In genomic region chr20:10739134-10739533, GRCh38 we compare ENCODE assay signal across 18 cellular contexts.
DNase-seq lines count a peak whose midpoint lies in the region; ATAC-seq and TF ChIP-seq lines count a peak whose summit lies in the region.
"Had no signal": no experiment of that assay in that cellular context is flagged by ENCODE, and none has a peak within 500 bp of the region (broad histone marks: within the 10 kb centered on the region; RNA-seq: fewer than 3 reads in every experiment).

No MANE protein-coding gene starts in this region.

- peaks cover 28% of the 10 kb centered on the region for H3K4me1 ChIP-seq in left ventricle myocardium inferior
- peaks cover 0 to 9% (median 7%) of the 10 kb centered on the region in 4 donors for H3K4me1 ChIP-seq in esophagus muscularis mucosa
- peaks cover 24% of the 10 kb centered on the region for H3K4me1 ChIP-seq in vagina

- H3K27ac ChIP-seq in left ventricle myocardium inferior (replicated peaks) (peak overlapping the region; percentile 80), esophagus muscularis mucosa (replicated peaks in 1 of 4) (peak overlapping the region; percentile 2 to 16 (median 6)), vagina (peak overlapping the region; percentile 21)

- peak overlapping the region; percentile 93 for H3K27ac Mint-ChIP-seq in nephron progenitor cell
- H3K27ac Mint-ChIP-seq: activated naive CD8-positive, alpha-beta T cell treated with anti-CD3 and anti-CD28 coated beads, Interleukin-2, amount 10 ng/mL, durations not matched to agents 7 days and 5 days; CD8-positive, alpha-beta memory T cell; naive thymus-derived CD4-positive, alpha-beta T cell; stimulated activated naive B cell treated with anti-CD40 and anti-IgM and Interleukin-4, amounts not matched to agents 10 μg/mL and 1 μg/mL and 100 μg/mL, for 72 hours had no signal

- 30% methylated on average over 1 of the region's 1 CpG for WGBS in esophagus muscularis mucosa

- H3K27me3 ChIP-seq in left ventricle myocardium inferior (ENCODE audit: low read depth) (no peaks in the 10 kb centered on the region), esophagus muscularis mucosa (no peaks in the 10 kb centered on the region), vagina (no peaks in the 10 kb centered on the region)

- H3K9me3 ChIP-seq in left ventricle myocardium inferior (replicated peaks) (no peaks in the 10 kb centered on the region), esophagus muscularis mucosa (no peaks in the 10 kb centered on the region), vagina (no peaks in the 10 kb centered on the region)

- H3K27me3 Mint-ChIP-seq in nephron progenitor cell (ENCODE audit: low read depth, poor library complexity), result peaks cover 2% of the 10 kb centered on the region

- intact Hi-C loops in left ventricle myocardium inferior (cut with micrococcal nuclease), result no loop called here
- intact Hi-C loops in left ventricle myocardium superior (cut with micrococcal nuclease), result no loop called here
- intact Hi-C loops in esophagus muscularis mucosa (cut with DNase I), result no loop called here
- intact Hi-C loops in vagina (cut with DNase I), result no loop called here

- H3K4me3 ChIP-seq in left ventricle myocardium inferior (peak overlapping the region; percentile 56), esophagus muscularis mucosa (peak overlapping the region; percentile 22 to 47 (median 34)), vagina (peak overlapping the region in 1 of 2 donors; percentile 29)

- no peak for ATAC-seq in left ventricle myocardium superior
- ATAC-seq: naive thymus-derived CD4-positive, alpha-beta T cell; stimulated activated naive B cell treated with anti-CD40 and anti-IgM and Interleukin-4, amounts not matched to agents 10 μg/mL and 1 μg/mL and 100 μg/mL, for 72 hours had no signal

- no peaks in the 10 kb centered on the region for H3K36me3 ChIP-seq in left ventricle myocardium inferior
- H3K36me3 ChIP-seq in esophagus muscularis mucosa, result no peaks in the 10 kb centered on the region
- no peaks in the 10 kb centered on the region for H3K36me3 ChIP-seq in vagina

- no peak for TF ChIP-seq CTCF in left ventricle myocardium inferior (IDR thresholded peaks at IDR 0.05; ENCODE audit: borderline replicate concordance)
- TF ChIP-seq CTCF in esophagus muscularis mucosa (IDR thresholded peaks at IDR 0.05), result no peak
- TF ChIP-seq CTCF in nephron progenitor cell (IDR thresholded peaks at IDR 0.05), result no peak
- no peak for TF ChIP-seq CTCF in vagina (IDR thresholded peaks at IDR 0.05)

- H3K4me3 Mint-ChIP-seq in nephron progenitor cell, result no peak overlapping the region
- H3K4me3 Mint-ChIP-seq: activated naive CD8-positive, alpha-beta T cell treated with anti-CD3 and anti-CD28 coated beads, Interleukin-2, amount 10 ng/mL, durations not matched to agents 7 days and 5 days; CD8-positive, alpha-beta memory T cell; naive thymus-derived CD4-positive, alpha-beta T cell; stimulated activated naive B cell treated with anti-CD40 and anti-IgM and Interleukin-4, amounts not matched to agents 10 μg/mL and 1 μg/mL and 100 μg/mL, for 72 hours had no signal

- no peak for TF ChIP-seq EP300 in esophagus muscularis mucosa (IDR thresholded peaks at IDR 0.05)

- no peak for TF ChIP-seq POLR2A in esophagus muscularis mucosa (IDR thresholded peaks at IDR 0.05; ENCODE audit: low read depth)
- no peak for TF ChIP-seq POLR2A in vagina (IDR thresholded peaks at IDR 0.05)

- peaks cover 4% of the 10 kb centered on the region for H3K36me3 Mint-ChIP-seq in nephron progenitor cell (ENCODE audit: low read depth)
- H3K36me3 Mint-ChIP-seq: activated naive CD8-positive, alpha-beta T cell treated with anti-CD3 and anti-CD28 coated beads, Interleukin-2, amount 10 ng/mL, durations not matched to agents 7 days and 5 days; CD8-positive, alpha-beta memory T cell; naive thymus-derived CD4-positive, alpha-beta T cell; stimulated activated naive B cell treated with anti-CD40 and anti-IgM and Interleukin-4, amounts not matched to agents 10 μg/mL and 1 μg/mL and 100 μg/mL, for 72 hours had no signal

- H3K9me3 Mint-ChIP-seq in nephron progenitor cell, result no peaks in the 10 kb centered on the region
- H3K9me3 Mint-ChIP-seq: activated naive CD8-positive, alpha-beta T cell treated with anti-CD3 and anti-CD28 coated beads, Interleukin-2, amount 10 ng/mL, durations not matched to agents 7 days and 5 days; CD8-positive, alpha-beta memory T cell; naive thymus-derived CD4-positive, alpha-beta T cell; stimulated activated naive B cell treated with anti-CD40 and anti-IgM and Interleukin-4, amounts not matched to agents 10 μg/mL and 1 μg/mL and 100 μg/mL, for 72 hours had no signal

- DNase-seq in left ventricle myocardium inferior (no peak), left ventricle myocardium superior (no peak), esophagus muscularis mucosa (ENCODE audit: extremely low spot score) (no peak), nephron progenitor cell (no peak), vagina (ENCODE audit: extremely low spot score in 2 of 2) (no peak), NCI-H1930 (lab: John Stamatoyannopoulos, UW) (no peak), hippocampal formation (lab: John Stamatoyannopoulos, UW) (no peak), NCI-H1436 treated with DMSO at 0.1 percent for 48 hours (lab: John Stamatoyannopoulos, UW) (no peak)
- DNase-seq: activated CD8-positive, alpha-beta memory T cell treated with anti-CD3 and anti-CD28 coated beads, Interleukin-2, amount 50 U/mL, for 4 hours; activated naive CD8-positive, alpha-beta T cell treated with anti-CD3 and anti-CD28 coated beads, Interleukin-2, amount 10 ng/mL, durations not matched to agents 7 days and 5 days; CD8-positive, alpha-beta memory T cell; foreskin melanocyte; islet precursor cell; naive thymus-derived CD4-positive, alpha-beta T cell; NCI-H2227 treated with DMSO at 0.1 percent for 48 hours; retina; stimulated activated naive B cell treated with anti-CD40 and anti-IgM and Interleukin-4, amounts not matched to agents 10 μg/mL and 1 μg/mL and 100 μg/mL, for 72 hours; SW 1271 had no signal

- H3K4me1 Mint-ChIP-seq in nephron progenitor cell, result peaks cover 38% of the 10 kb centered on the region
- H3K4me1 Mint-ChIP-seq: activated naive CD8-positive, alpha-beta T cell treated with anti-CD3 and anti-CD28 coated beads, Interleukin-2, amount 10 ng/mL, durations not matched to agents 7 days and 5 days; CD8-positive, alpha-beta memory T cell; naive thymus-derived CD4-positive, alpha-beta T cell; stimulated activated naive B cell treated with anti-CD40 and anti-IgM and Interleukin-4, amounts not matched to agents 10 μg/mL and 1 μg/mL and 100 μg/mL, for 72 hours had no signal

Comparison
In these comparisons a context has a peak if more than half of its experiments do, and no peak if none do; other contexts are left out.
1. H3K27ac ChIP-seq: peak in every context shown above with its lines; median percentile 80 in left ventricle myocardium inferior; 21 in vagina; 6 in esophagus muscularis mucosa.